Comparison of ENCODE assay signal across 1 cellular context in the genomic region with DNA sequence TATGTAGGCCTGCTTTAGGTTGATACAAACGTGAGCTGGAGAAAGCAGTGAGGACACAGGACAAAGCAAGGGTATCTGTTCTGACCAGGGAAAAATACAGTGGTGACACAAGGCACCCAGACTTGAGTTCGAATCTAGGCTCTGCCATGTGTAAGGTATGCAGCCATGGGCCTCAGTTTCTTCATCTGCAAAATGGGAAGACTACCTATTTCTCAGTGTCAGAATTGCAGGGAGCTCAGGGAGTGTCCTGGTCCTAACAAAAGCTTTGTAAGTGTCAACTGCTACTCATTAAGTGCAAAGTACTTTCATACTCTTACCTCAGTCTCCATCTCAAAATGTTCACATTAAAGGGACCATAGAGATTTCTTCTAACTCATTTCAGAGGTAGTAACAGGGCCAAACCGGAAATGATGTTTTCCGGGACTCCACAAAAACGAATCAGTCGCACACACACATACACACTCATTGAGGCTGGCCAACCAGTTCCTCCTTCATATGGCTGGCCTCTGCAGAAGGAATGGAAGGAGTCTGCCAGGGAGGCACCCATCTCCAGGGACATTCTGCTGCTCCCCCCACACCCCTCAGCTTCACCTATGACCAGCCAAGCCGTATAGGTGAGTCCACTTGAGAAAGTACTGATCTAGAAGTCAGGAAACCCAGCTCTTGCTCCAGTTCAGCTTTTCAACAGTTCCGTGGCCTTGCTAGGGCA.
TF ChIP-seq lines count a peak whose summit lies in the region.

No MANE protein-coding gene starts in this region.

TF ChIP-seq in IMR-90, 13 proteins besides CTCF, POLR2A, EP300 and RAD21:
- no peak for TF ChIP-seq ELK1 (IDR thresholded peaks at IDR 0.05; ENCODE audit: borderline replicate concordance, low read depth, low read length)
- no peak for TF ChIP-seq NFE2L2 (IDR thresholded peaks at IDR 0.05; ENCODE audit: low read depth, low read length)
- no peak for TF ChIP-seq FOS (IDR thresholded peaks at IDR 0.05; ENCODE audit: low read depth, low read length)
- TF ChIP-seq SMC3 (IDR thresholded peaks at IDR 0.05; ENCODE audit: low read depth, low read length), result no peak
- no peak for TF ChIP-seq BHLHE40 (IDR thresholded peaks at IDR 0.05; ENCODE audit: low read depth, low read length)
- TF ChIP-seq RFX5 (IDR thresholded peaks at IDR 0.05; ENCODE audit: low read depth, low read length), result no peak
- no peak for TF ChIP-seq CHD1 (IDR thresholded peaks at IDR 0.05; ENCODE audit: low read depth, low read length)
- no peak for TF ChIP-seq RCOR1 (IDR thresholded peaks at IDR 0.05; ENCODE audit: insufficient replicate concordance, low read length)
- TF ChIP-seq, protein P1, sequence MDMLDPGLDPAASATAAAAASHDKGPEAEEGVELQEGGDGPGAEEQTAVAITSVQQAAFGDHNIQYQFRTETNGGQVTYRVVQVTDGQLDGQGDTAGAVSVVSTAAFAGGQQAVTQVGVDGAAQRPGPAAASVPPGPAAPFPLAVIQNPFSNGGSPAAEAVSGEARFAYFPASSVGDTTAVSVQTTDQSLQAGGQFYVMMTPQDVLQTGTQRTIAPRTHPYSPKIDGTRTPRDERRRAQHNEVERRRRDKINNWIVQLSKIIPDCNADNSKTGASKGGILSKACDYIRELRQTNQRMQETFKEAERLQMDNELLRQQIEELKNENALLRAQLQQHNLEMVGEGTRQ (IDR thresholded peaks at IDR 0.05; ENCODE audit: low read depth, low read length), result no peak
- TF ChIP-seq MAFK (IDR thresholded peaks at IDR 0.05; ENCODE audit: low read depth, low read length), result no peak
- no peak for TF ChIP-seq MAZ (IDR thresholded peaks at IDR 0.05; ENCODE audit: borderline replicate concordance, low read depth, low read length)
- no peak for TF ChIP-seq MXI1 (IDR thresholded peaks at IDR 0.05; ENCODE audit: borderline replicate concordance, low read depth, low read length)
- TF ChIP-seq CEBPB (IDR thresholded peaks at IDR 0.05; ENCODE audit: low read depth, low read length), result no peak
